Comparison of ENCODE assay signal across 20 cellular contexts in genomic region chr12:49195734-49196133, GRCh38. TPM values are rescaled to one million over a fixed set of nuclear protein-coding genes. Genes with fewer than 3 reads are reported as not detected.
DNase-seq lines count a peak whose midpoint lies in the region; ATAC-seq, FAIRE-seq and TF ChIP-seq lines count a peak whose summit lies in the region.
"Had no signal": no experiment of that assay in that cellular context is flagged by ENCODE, and none has a peak within 500 bp of the region (broad histone marks: within the 10 kb centered on the region; RNA-seq: fewer than 3 reads in every experiment).

No MANE protein-coding gene starts in this region.

- no TSS peak for BruUV-seq in OCI-LY7 (replicated peaks; lab: Mats Ljungman, UMichigan)

- no peaks in the 10 kb centered on the region for H3K9me2 ChIP-seq in OCI-LY7 (ENCODE audit: insufficient read depth, low read length)

- intact Hi-C loops in OCI-LY7 (cut with micrococcal nuclease; ENCODE audit: unreplicated experiment), result no loop called here
- intact Hi-C loops in dendritic cell treated with granulocyte-macrophage colony-stimulating factor and Interleukin-4, amounts not matched to agents 40 ng/mL and 50 ng/mL, for 4 days (cut with micrococcal nuclease), result no loop called here

- peak overlapping the region; percentile 21 for H3K4me3 Mint-ChIP-seq in dendritic cell treated with granulocyte-macrophage colony-stimulating factor and Interleukin-4, amounts not matched to agents 40 ng/mL and 50 ng/mL, for 4 days
- no peak overlapping the region for H3K4me3 Mint-ChIP-seq in stimulated activated naive B cell treated with anti-CD40 and anti-IgM and Interleukin-4, amounts not matched to agents 10 μg/mL and 1 μg/mL and 100 μg/mL, for 72 hours
- H3K4me3 Mint-ChIP-seq: activated naive CD4-positive, alpha-beta T cell treated with anti-CD3 and anti-CD28 coated beads for 36 hours; T-helper 1 cell treated with Interleukin-12 subunit alpha and Interleukin-12 subunit beta and Interleukin-4 antibody, amounts not matched to agents 30 μg/mL and 1 μg/mL, for 36 hours had no signal

- no peak for FAIRE-seq in urothelium cell line (lab: Jason Lieb, UNC)

- no peak for TF ChIP-seq CTCF in OCI-LY7 (conservative IDR thresholded peaks at IDR 0.05; ENCODE audit: low read length)

- CTCF ChIA-PET in OCI-LY7 (lab: Charles Lee; ENCODE audit: unreplicated experiment), result no interaction called here

- peak overlapping the region; percentile 82 for H3K27ac Mint-ChIP-seq in dendritic cell treated with granulocyte-macrophage colony-stimulating factor and Interleukin-4, amounts not matched to agents 40 ng/mL and 50 ng/mL, for 4 days
- H3K27ac Mint-ChIP-seq in stimulated activated naive B cell treated with anti-CD40 and anti-IgM and Interleukin-4, amounts not matched to agents 10 μg/mL and 1 μg/mL and 100 μg/mL, for 72 hours, result no peak overlapping the region
- H3K27ac Mint-ChIP-seq: activated naive CD4-positive, alpha-beta T cell treated with anti-CD3 and anti-CD28 coated beads for 36 hours; T-helper 1 cell treated with Interleukin-12 subunit alpha and Interleukin-12 subunit beta and Interleukin-4 antibody, amounts not matched to agents 30 μg/mL and 1 μg/mL, for 36 hours had no signal

- peaks cover 10% of the 10 kb centered on the region for H3K36me3 Mint-ChIP-seq in dendritic cell treated with granulocyte-macrophage colony-stimulating factor and Interleukin-4, amounts not matched to agents 40 ng/mL and 50 ng/mL, for 4 days (ENCODE audit: low read depth)
- H3K36me3 Mint-ChIP-seq in stimulated activated naive B cell treated with anti-CD40 and anti-IgM and Interleukin-4, amounts not matched to agents 10 μg/mL and 1 μg/mL and 100 μg/mL, for 72 hours, result no peaks in the 10 kb centered on the region

- DNase-seq in Kasumi-1 (lab: John Stamatoyannopoulos, UW) (peak; percentile 60 to 84), OCI-LY7 (ENCODE audit: low spot score) (no peak), urothelium cell line (ENCODE audit: low spot score) (no peak)
- DNase-seq in stimulated activated naive B cell treated with anti-CD40 and anti-IgM and Interleukin-4, amounts not matched to agents 10 μg/mL and 1 μg/mL and 100 μg/mL, for 72 hours, result no peak
- DNase-seq in activated naive CD4-positive, alpha-beta T cell treated with anti-CD3 and anti-CD28 coated beads, Interleukin-2, amount 50 U/mL, for 16 hours, result no peak
- DNase-seq: activated CD4-positive, alpha-beta T cell treated with anti-CD3 and anti-CD28 coated beads for 4 hours; activated naive CD4-positive, alpha-beta T cell treated with anti-CD3 and anti-CD28 coated beads for 36 hours; DMS79; effector CD4-positive, alpha-beta T cell; GOT3; hippocampal formation; left cardiac atrium; NCI-H2029; NCI-H526 had no signal

- H3K9me3 Mint-ChIP-seq in dendritic cell treated with granulocyte-macrophage colony-stimulating factor and Interleukin-4, amounts not matched to agents 40 ng/mL and 50 ng/mL, for 4 days, result no peaks in the 10 kb centered on the region
- no peaks in the 10 kb centered on the region for H3K9me3 Mint-ChIP-seq in stimulated activated naive B cell treated with anti-CD40 and anti-IgM and Interleukin-4, amounts not matched to agents 10 μg/mL and 1 μg/mL and 100 μg/mL, for 72 hours
- H3K9me3 Mint-ChIP-seq: activated naive CD4-positive, alpha-beta T cell treated with anti-CD3 and anti-CD28 coated beads for 36 hours; T-helper 1 cell treated with Interleukin-12 subunit alpha and Interleukin-12 subunit beta and Interleukin-4 antibody, amounts not matched to agents 30 μg/mL and 1 μg/mL, for 36 hours had no signal

- no peaks in the 10 kb centered on the region for H3K9me3 ChIP-seq in OCI-LY7 (ENCODE audit: low read length)
- H3K9me3 ChIP-seq: psoas muscle had no signal

- H3K4me2 ChIP-seq in OCI-LY7 (ENCODE audit: low read length), result no peak overlapping the region

- peaks cover 6% of the 10 kb centered on the region for H3K4me1 ChIP-seq in OCI-LY7 (ENCODE audit: insufficient read depth, low read length, poor library complexity, severe bottlenecking)
- H3K4me1 ChIP-seq: body of pancreas had no signal

- H3K36me3 ChIP-seq in OCI-LY7 (ENCODE audit: insufficient read depth, low read length), result no peaks in the 10 kb centered on the region

- no peak for ATAC-seq in stimulated activated naive B cell treated with anti-CD40 and anti-IgM and Interleukin-4, amounts not matched to agents 10 μg/mL and 1 μg/mL and 100 μg/mL, for 72 hours (replicated peaks)
- ATAC-seq: body of pancreas, psoas muscle had no signal

- H3K4me3 ChIP-seq in OCI-LY7 (ENCODE audit: low read depth, low read length, poor library complexity, severe bottlenecking), result no peak overlapping the region
- H3K4me3 ChIP-seq: body of pancreas, psoas muscle had no signal

- no peaks in the 10 kb centered on the region for H4K20me1 ChIP-seq in OCI-LY7 (ENCODE audit: insufficient read depth, low read length)

- peak overlapping the region; percentile 28; the same call in 1 of the 2 replicates for H2AFZ ChIP-seq in OCI-LY7 (ENCODE audit: low read length)

- POLR2A ChIA-PET in OCI-LY7 (lab: Charles Lee), result no interaction called here

- no peaks in the 10 kb centered on the region for H3K27me3 Mint-ChIP-seq in dendritic cell treated with granulocyte-macrophage colony-stimulating factor and Interleukin-4, amounts not matched to agents 40 ng/mL and 50 ng/mL, for 4 days
- no peaks in the 10 kb centered on the region for H3K27me3 Mint-ChIP-seq in stimulated activated naive B cell treated with anti-CD40 and anti-IgM and Interleukin-4, amounts not matched to agents 10 μg/mL and 1 μg/mL and 100 μg/mL, for 72 hours

- no peaks in the 10 kb centered on the region for H3K79me2 ChIP-seq in OCI-LY7 (ENCODE audit: insufficient read depth, low read depth, low read length)

- H3K27ac ChIP-seq in OCI-LY7 (ENCODE audit: low read depth, low read length, poor library complexity, severe bottlenecking) (no peak overlapping the region), temporal lobe (ENCODE audit: low read depth, low read length) (peak overlapping the region; percentile 52)
- H3K27ac ChIP-seq: C4-2B, psoas muscle had no signal

- H3K4me1 Mint-ChIP-seq in dendritic cell treated with granulocyte-macrophage colony-stimulating factor and Interleukin-4, amounts not matched to agents 40 ng/mL and 50 ng/mL, for 4 days (ENCODE audit: low read depth), result peaks cover 44% of the 10 kb centered on the region
- peaks cover 2 to 6% of the 10 kb centered on the region in 2 donors for H3K4me1 Mint-ChIP-seq in stimulated activated naive B cell treated with anti-CD40 and anti-IgM and Interleukin-4, amounts not matched to agents 10 μg/mL and 1 μg/mL and 100 μg/mL, for 72 hours

RNA-seq across cellular contexts. Expression of gene TUBA1A, which starts 6.9 kb away (rescaled TPM):
- 189 and 214 TPM in 2 replicates for total RNA-seq in OCI-LY7 (2014; rRNA removed; shearing (Covaris generic))
- total RNA-seq in OCI-LY7 (2022) (136 and 159 TPM in 2 replicates), temporal lobe (6,946 TPM)

Comparison
In these comparisons a context has a peak if more than half of its experiments do, and no peak if none do; other contexts are left out.
1. DNase-seq: peak in Kasumi-1 (2 of 2); none in OCI-LY7 (single experiment), stimulated activated naive B cell treated with anti-CD40 and anti-IgM and Interleukin-4, amounts not matched to agents 10 μg/mL and 1 μg/mL and 100 μg/mL, for 72 hours (single experiment), urothelium cell line (single experiment) and activated naive CD4-positive, alpha-beta T cell treated with anti-CD3 and anti-CD28 coated beads, Interleukin-2, amount 50 U/mL, for 16 hours (single experiment).
2. RNA of gene TUBA1A, which starts 6.9 kb away (total RNA-seq): 6,946 TPM in temporal lobe (single experiment); 136 to 214 TPM in OCI-LY7; every median in the first group is over 10 times any median in the second.